Comparison of ENCODE assay signal across 24 cellular contexts in genomic region chr16:5862103-5863003, GRCh38.
"Had no signal": no experiment of that assay in that cellular context is flagged by ENCODE, and none has a peak within 500 bp of the region (broad histone marks: within the 10 kb centered on the region; RNA-seq: fewer than 3 reads in every experiment).

No MANE protein-coding gene starts in this region.

- FAIRE-seq: colon, frontal cortex had no signal

- ATAC-seq: left colon; left ventricle myocardium superior; lower lobe of right lung; natural killer cell; stimulated activated effector memory CD8-positive, alpha-beta T cell treated with anti-CD3 and anti-CD28 coated beads, Interleukin-12 subunit alpha, Interleukin-12 subunit beta, amount 100 ng/mL, for 72 hours had no signal

- H3K4me3 ChIP-seq: dorsolateral prefrontal cortex, lower lobe of right lung, prostate gland, right atrium auricular region, sigmoid colon, stomach, thyroid gland had no signal

- H3K36me3 Mint-ChIP-seq: immature natural killer cell; natural killer cell; stimulated activated effector memory CD8-positive, alpha-beta T cell treated with anti-CD3 and anti-CD28 coated beads, Interleukin-12 subunit alpha, Interleukin-12 subunit beta, amount 100 ng/mL, for 72 hours had no signal

- H3K36me3 ChIP-seq: lower lobe of right lung, prostate gland, right atrium auricular region, sigmoid colon, stomach, thyroid gland had no signal

- H3K4me1 Mint-ChIP-seq: immature natural killer cell; natural killer cell; neural crest cell; stimulated activated effector memory CD8-positive, alpha-beta T cell treated with anti-CD3 and anti-CD28 coated beads, Interleukin-12 subunit alpha, Interleukin-12 subunit beta, amount 100 ng/mL, for 72 hours had no signal

- H3K27ac ChIP-seq: dorsolateral prefrontal cortex, lower lobe of right lung, prostate gland, right atrium auricular region, sigmoid colon, stomach, thyroid gland had no signal

- DNase-seq: dorsolateral prefrontal cortex; effector CD4-positive, alpha-beta T cell; hypothalamus; immature natural killer cell; islet precursor cell; kidney glomerular epithelial cell; left colon; left ventricle myocardium superior; lower lobe of right lung; natural killer cell; nucleus accumbens; sigmoid colon; stimulated activated CD4-positive, alpha-beta T cell treated with anti-CD3 and anti-CD28 coated beads, Interleukin-2, amount 100 ng/mL, for 24 hours; stimulated activated CD4-positive, alpha-beta T cell treated with anti-CD3 and anti-CD28 coated beads, Interleukin-4, amount 100 ng/mL, for 24 hours; stimulated activated naive CD4-positive, alpha-beta T cell treated with Interleukin-2 at 50 U/mL for 16 hours; stomach; thyroid gland; trophoblast cell had no signal

- H3K4me1 ChIP-seq: lower lobe of right lung, prostate gland, right atrium auricular region, sigmoid colon, stomach, thyroid gland had no signal

- H3K27me3 ChIP-seq: right atrium auricular region, sigmoid colon, stomach, thyroid gland had no signal

- H3K27ac Mint-ChIP-seq: immature natural killer cell; natural killer cell; stimulated activated effector memory CD8-positive, alpha-beta T cell treated with anti-CD3 and anti-CD28 coated beads, Interleukin-12 subunit alpha, Interleukin-12 subunit beta, amount 100 ng/mL, for 72 hours had no signal

- H3K4me3 Mint-ChIP-seq: immature natural killer cell; natural killer cell; neural crest cell; stimulated activated effector memory CD8-positive, alpha-beta T cell treated with anti-CD3 and anti-CD28 coated beads, Interleukin-12 subunit alpha, Interleukin-12 subunit beta, amount 100 ng/mL, for 72 hours had no signal

- H3K9me3 Mint-ChIP-seq: natural killer cell, neural crest cell had no signal

- H3K9me3 ChIP-seq: lower lobe of right lung, prostate gland, right atrium auricular region, sigmoid colon, thyroid gland had no signal
